20 cellular contexts compared by ENCODE assay signal in the genomic region with DNA sequence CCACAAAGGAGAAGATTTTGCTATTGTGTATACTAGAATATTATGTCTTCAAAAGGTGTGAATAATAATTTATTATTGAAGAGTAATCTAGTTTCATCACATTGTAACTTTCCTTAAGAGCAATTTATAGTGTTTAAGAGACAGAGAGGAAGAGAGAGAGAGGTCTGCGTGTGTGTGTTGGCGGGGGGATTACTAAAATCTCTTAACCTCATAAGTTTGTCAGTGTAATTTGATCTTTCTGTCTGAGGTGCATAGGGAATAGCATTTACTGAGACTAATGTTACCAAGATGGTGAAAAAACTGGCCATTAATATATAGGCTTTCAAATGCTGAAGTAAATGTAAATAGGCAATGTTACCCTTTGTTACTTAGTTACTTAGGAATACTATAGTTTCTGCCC.
"Had no signal": no experiment of that assay in that cellular context is flagged by ENCODE, and none has a peak within 500 bp of the region (broad histone marks: within the 10 kb centered on the region; RNA-seq: fewer than 3 reads in every experiment).

No MANE protein-coding gene starts in this region.

- H3K4me3 Mint-ChIP-seq: activated B cell treated with CpG ODN at 0.5 μM for 24 hours; activated CD4-positive, alpha-beta T cell treated with anti-CD3 and anti-CD28 coated beads for 36 hours; activated CD8-positive, alpha-beta memory T cell treated with anti-CD3 and anti-CD28 coated beads, Interleukin-2, amount 10 ng/mL, durations not matched to agents 7 days and 5 days; activated CD8-positive, alpha-beta T cell treated with anti-CD3 and anti-CD28 coated beads for 36 hours; activated naive CD8-positive, alpha-beta T cell treated with anti-CD3 and anti-CD28 coated beads, Interleukin-2, amount 50 U/mL, for 24 hours; natural killer cell treated with Interleukin-12 subunit alpha and Interleukin-12 subunit beta and Interleukin-15 and Interleukin-18, amount 100 ng/mL, for 72 hours; T-helper 17 cell had no signal

- H3K27me3 Mint-ChIP-seq: activated B cell treated with CpG ODN at 0.5 μM for 24 hours; activated CD4-positive, alpha-beta T cell treated with anti-CD3 and anti-CD28 coated beads for 36 hours; activated CD8-positive, alpha-beta memory T cell treated with anti-CD3 and anti-CD28 coated beads, Interleukin-2, amount 10 ng/mL, durations not matched to agents 7 days and 5 days; activated CD8-positive, alpha-beta T cell treated with anti-CD3 and anti-CD28 coated beads for 36 hours; activated naive CD8-positive, alpha-beta T cell treated with anti-CD3 and anti-CD28 coated beads, Interleukin-2, amount 50 U/mL, for 24 hours; natural killer cell treated with Interleukin-12 subunit alpha and Interleukin-12 subunit beta and Interleukin-15 and Interleukin-18, amount 100 ng/mL, for 72 hours; T-helper 17 cell had no signal

- H3K36me3 Mint-ChIP-seq: natural killer cell treated with Interleukin-12 subunit alpha and Interleukin-12 subunit beta and Interleukin-15 and Interleukin-18, amount 100 ng/mL, for 72 hours had no signal

- H3K27ac Mint-ChIP-seq: activated B cell treated with CpG ODN at 0.5 μM for 24 hours; activated CD4-positive, alpha-beta T cell treated with anti-CD3 and anti-CD28 coated beads for 36 hours; activated CD8-positive, alpha-beta memory T cell treated with anti-CD3 and anti-CD28 coated beads, Interleukin-2, amount 10 ng/mL, durations not matched to agents 7 days and 5 days; activated CD8-positive, alpha-beta T cell treated with anti-CD3 and anti-CD28 coated beads for 36 hours; activated naive CD8-positive, alpha-beta T cell treated with anti-CD3 and anti-CD28 coated beads, Interleukin-2, amount 50 U/mL, for 24 hours; natural killer cell treated with Interleukin-12 subunit alpha and Interleukin-12 subunit beta and Interleukin-15 and Interleukin-18, amount 100 ng/mL, for 72 hours; T-helper 17 cell had no signal

- ATAC-seq: activated CD4-positive, alpha-beta T cell treated with anti-CD3 and anti-CD28 coated beads for 36 hours; activated CD8-positive, alpha-beta memory T cell treated with anti-CD3 and anti-CD28 coated beads, Interleukin-2, amount 10 ng/mL, durations not matched to agents 7 days and 5 days; activated CD8-positive, alpha-beta T cell treated with anti-CD3 and anti-CD28 coated beads for 36 hours; activated naive CD8-positive, alpha-beta T cell treated with anti-CD3 and anti-CD28 coated beads, Interleukin-2, amount 50 U/mL, for 24 hours; heart right ventricle; left lobe of liver; lower lobe of right lung; natural killer cell treated with Interleukin-12 subunit alpha and Interleukin-12 subunit beta and Interleukin-15 and Interleukin-18, amount 100 ng/mL, for 72 hours; T-helper 17 cell had no signal

- FAIRE-seq: kidney had no signal

- DNase-seq: activated B cell treated with CpG ODN at 0.5 μM for 24 hours; activated CD4-positive, alpha-beta T cell treated with anti-CD3 and anti-CD28 coated beads for 36 hours; activated CD8-positive, alpha-beta memory T cell treated with anti-CD3 and anti-CD28 coated beads, Interleukin-2, amount 10 ng/mL, durations not matched to agents 7 days and 5 days; activated CD8-positive, alpha-beta T cell treated with anti-CD3 and anti-CD28 coated beads for 36 hours; activated gamma-delta T cell; activated naive CD4-positive, alpha-beta T cell treated with anti-CD3 and anti-CD28 coated beads, Interleukin-2, amount 50 U/mL, for 16 hours; activated naive CD8-positive, alpha-beta T cell treated with anti-CD3 and anti-CD28 coated beads, Interleukin-2, amount 50 U/mL, for 24 hours; activated T-cell treated with anti-CD3 and anti-CD28 coated beads for 4 hours; cortex of kidney; heart right ventricle; kidney; lower lobe of right lung; ovary; stimulated activated CD4-positive, alpha-beta T cell treated with anti-CD3 and anti-CD28 coated beads, Interleukin-2, amount 100 ng/mL, for 48 hours; stimulated activated CD8-positive, alpha-beta memory T cell treated with anti-CD3 and anti-CD28 coated beads, Interleukin-4, amount 100 ng/mL, for 48 hours; stimulated activated naive CD4-positive, alpha-beta T cell treated with Interleukin-2 at 50 U/mL for 16 hours; T-helper 17 cell; upper lobe of left lung had no signal

- H3K9me3 Mint-ChIP-seq: natural killer cell treated with Interleukin-12 subunit alpha and Interleukin-12 subunit beta and Interleukin-15 and Interleukin-18, amount 100 ng/mL, for 72 hours had no signal
